8 cellular contexts compared by ENCODE assay signal in genomic region chr1:101238681-101239094, GRCh38. TPM values are rescaled to one million over a fixed set of nuclear protein-coding genes. Genes with fewer than 3 reads are reported as not detected.
A peak's percentile ranks its signal among the peaks of the same experiment; 100 is the strongest.
DNase-seq lines count a peak whose midpoint lies in the region; ATAC-seq and TF ChIP-seq lines count a peak whose summit lies in the region.

No MANE protein-coding gene starts in this region.

- H3K79me2 ChIP-seq in OCI-LY7 (ENCODE audit: insufficient read depth, low read depth, low read length): no peaks in the 10 kb centered on the region

- 0 out of 2 replicates have a peak, but pooled peaks cover 6% of the 10 kb centered on the region for H4K20me1 ChIP-seq in OCI-LY7 (ENCODE audit: insufficient read depth, low read length)

- peak; percentile 97 for TF ChIP-seq CTCF in OCI-LY7 (conservative IDR thresholded peaks at IDR 0.05; ENCODE audit: low read length)
- peak; percentile 72 to 90 (median 88) for TF ChIP-seq CTCF in esophagus squamous epithelium (IDR thresholded peaks at IDR 0.05)

- no peaks in the 10 kb centered on the region for H3K27me3 Mint-ChIP-seq in activated T-cell treated with anti-CD3 and anti-CD28 coated beads, Interleukin-2, amount 50 U/mL, for 4 hours (ENCODE audit: low read depth)
- H3K27me3 Mint-ChIP-seq in naive B cell: no peaks in the 10 kb centered on the region

- no peak overlapping the region for H3K4me3 ChIP-seq in OCI-LY7 (ENCODE audit: low read depth, low read length, poor library complexity, severe bottlenecking)
- peak overlapping the region; percentile 2 to 77 (median 58) for H3K4me3 ChIP-seq in esophagus squamous epithelium

- peaks cover 46% of the 10 kb centered on the region for H3K36me3 Mint-ChIP-seq in activated T-cell treated with anti-CD3 and anti-CD28 coated beads, Interleukin-2, amount 50 U/mL, for 4 hours (ENCODE audit: insufficient read depth)
- peaks cover 16 to 50% of the 10 kb centered on the region in 2 donors for H3K36me3 Mint-ChIP-seq in naive B cell

- peak; percentile 79 for DNase-seq in NK-92 treated with Interleukin-12 subunit alpha and Interleukin-12 subunit beta, amount 100 ng/mL, for 24 hours (lab: John Stamatoyannopoulos, UW)
- DNase-seq in NK-92 (lab: John Stamatoyannopoulos, UW; ENCODE audit: unreplicated experiment) (no peak), OCI-LY7 (ENCODE audit: low spot score) (peak; percentile 78), esophagus squamous epithelium (lab: John Stamatoyannopoulos, UW) (no peak), naive B cell (peak; percentile 73)
- peak; percentile 87 for DNase-seq in activated T-cell treated with anti-CD3 and anti-CD28 coated beads, Interleukin-2, amount 50 U/mL, for 4 hours
- peak; percentile 71 to 87 for DNase-seq in stimulated activated CD8-positive, alpha-beta memory T cell treated with anti-CD3 and anti-CD28 coated beads, Interleukin-7, amount 100 ng/mL, for 1 hour (ENCODE audit: low read depth in 2 of 2)

- no peaks in the 10 kb centered on the region for H3K9me2 ChIP-seq in OCI-LY7 (ENCODE audit: insufficient read depth, low read length)

- H3K9me3 ChIP-seq in OCI-LY7 (ENCODE audit: low read length) (no peaks in the 10 kb centered on the region), esophagus squamous epithelium (no peaks in the 10 kb centered on the region)

- no peaks in the 10 kb centered on the region for H3K36me3 ChIP-seq in OCI-LY7 (ENCODE audit: insufficient read depth, low read length)
- no peaks in the 10 kb centered on the region for H3K36me3 ChIP-seq in esophagus squamous epithelium

- CTCF ChIA-PET in OCI-LY7 (lab: Charles Lee; ENCODE audit: unreplicated experiment): interaction anchor here (0.5 kb wide), 1 partner anchor 223 kb away, joined by 3 read pairs; no protein-coding TSS in a partner anchor

- H3K4me1 Mint-ChIP-seq in activated T-cell treated with anti-CD3 and anti-CD28 coated beads, Interleukin-2, amount 50 U/mL, for 4 hours (ENCODE audit: low read depth): peaks cover 55% of the 10 kb centered on the region
- H3K4me1 Mint-ChIP-seq in naive B cell: peaks cover 52 to 68% (median 59%) of the 10 kb centered on the region in 3 donors

- POLR2A ChIA-PET in OCI-LY7 (lab: Charles Lee): interaction anchor here (0.6 to 1.2 kb wide), 6 partner anchors 9 to 213 kb away, joined by 3 to 6 read pairs (median 3); partner anchors contain the start of gene DPH5

- no peak for TF ChIP-seq POLR2A in esophagus squamous epithelium (IDR thresholded peaks at IDR 0.05)

- H3K4me1 ChIP-seq in OCI-LY7 (ENCODE audit: insufficient read depth, low read length, poor library complexity, severe bottlenecking) (peaks cover 38% of the 10 kb centered on the region), esophagus squamous epithelium (peaks cover 5 to 42% (median 19%) of the 10 kb centered on the region in 3 donors)

- peak overlapping the region; percentile 62 for H3K4me2 ChIP-seq in OCI-LY7 (ENCODE audit: low read length)

- intact Hi-C loops in OCI-LY7 (cut with micrococcal nuclease; ENCODE audit: unreplicated experiment) (loop anchor here (2.0 to 5.0 kb wide), 3 partner anchors 50 to 311 kb away; no protein-coding TSS in a partner anchor), esophagus squamous epithelium (cut with DNase I) (loop anchor here (5.0 kb wide), 1 partner anchor 316 kb away; no protein-coding TSS in a partner anchor)

- H3K4me3 Mint-ChIP-seq in activated T-cell treated with anti-CD3 and anti-CD28 coated beads, Interleukin-2, amount 50 U/mL, for 4 hours: peak overlapping the region; percentile 99
- peak overlapping the region; percentile 87 to 99 (median 98) for H3K4me3 Mint-ChIP-seq in naive B cell

- H3K27ac ChIP-seq in OCI-LY7 (ENCODE audit: low read depth, low read length, poor library complexity, severe bottlenecking) (no peak overlapping the region), esophagus squamous epithelium (peak overlapping the region; percentile 47 to 88 (median 78))

- 0 to 10% methylated on average over 8 to 13 of the region's 17 CpGs for WGBS in esophagus squamous epithelium, 2 donors

- H2AFZ ChIP-seq in OCI-LY7 (ENCODE audit: low read length): no peak overlapping the region

- no TSS peak for BruUV-seq in OCI-LY7 (replicated peaks; lab: Mats Ljungman, UMichigan)

- no peaks in the 10 kb centered on the region for H3K9me3 Mint-ChIP-seq in activated T-cell treated with anti-CD3 and anti-CD28 coated beads, Interleukin-2, amount 50 U/mL, for 4 hours
- H3K9me3 Mint-ChIP-seq in naive B cell: peaks cover 0 to 1% (median 0%) of the 10 kb centered on the region in 7 donors

- peak; percentile 22 for ATAC-seq in HG03442 (IDR thresholded peaks at IDR 0.05; ENCODE audit: unreplicated experiment)
- peak; percentile 25 for ATAC-seq in activated T-cell treated with anti-CD3 and anti-CD28 coated beads, Interleukin-2, amount 50 U/mL, for 4 hours
- peak; percentile 25 to 31 for ATAC-seq in naive B cell (ENCODE audit: low read depth in 2 of 2)

- peaks cover 0 to 41% (median 0%) of the 10 kb centered on the region in 4 donors for H3K27me3 ChIP-seq in esophagus squamous epithelium

- H3K27ac Mint-ChIP-seq in naive B cell: peak overlapping the region; percentile 83 to 98 (median 98)

RNA-seq across cellular contexts. Expression of gene S1PR1, which starts 1.9 kb away (rescaled TPM):
- total RNA-seq in OCI-LY7 (2014; rRNA removed; shearing (Covaris generic)): 0.41 and 1.1 TPM in 2 replicates
- total RNA-seq in OCI-LY7 (2022) (0.13 TPM in 1 of 2 replicates, not detected in the other), esophagus squamous epithelium (10 to 100 TPM in 2 of 4 donors, 1 to 10 TPM in 2; 2.8 to 31.1 (median 10.3) TPM)
- total RNA-seq in activated T-cell treated with anti-CD3 and anti-CD28 coated beads, Interleukin-2, amount 50 U/mL, for 4 hours: 100 to 1,000 TPM in 2 of 3 donors, 10 to 100 TPM in 1; 97.7 to 112 (median 111) TPM
- 100 to 1,000 TPM; 102 to 159 (median 133) TPM for polyA plus RNA-seq in naive B cell (ENCODE audit: low read depth in 6 of 6)

Comparison
In these comparisons a context has a peak if more than half of its experiments do, and no peak if none do; other contexts are left out.
1. DNase-seq: peak in NK-92 treated with Interleukin-12 subunit alpha and Interleukin-12 subunit beta, amount 100 ng/mL, for 24 hours (single experiment), OCI-LY7 (single experiment), activated T-cell treated with anti-CD3 and anti-CD28 coated beads, Interleukin-2, amount 50 U/mL, for 4 hours (single experiment), naive B cell (single experiment) and stimulated activated CD8-positive, alpha-beta memory T cell treated with anti-CD3 and anti-CD28 coated beads, Interleukin-7, amount 100 ng/mL, for 1 hour (2 of 2); none in NK-92 (single experiment) and esophagus squamous epithelium (single experiment).
2. Peak in every context shown above with its lines, with median percentiles within 50 percentile points of each other: ATAC-seq.